Comparison of ENCODE assay signal across 15 cellular contexts in genomic region chr3:177561769-177562360, GRCh38.
"Had no signal": no experiment of that assay in that cellular context is flagged by ENCODE, and none has a peak within 500 bp of the region (broad histone marks: within the 10 kb centered on the region; RNA-seq: fewer than 3 reads in every experiment).

No MANE protein-coding gene starts in this region.

- H3K4me3 ChIP-seq: esophagus squamous epithelium, lower lobe of right lung, thyroid gland had no signal

- H3K27ac ChIP-seq: esophagus squamous epithelium, lower lobe of right lung, thyroid gland had no signal

- DNase-seq: activated B cell treated with CpG ODN at 0.5 μM for 24 hours; activated CD4-positive, alpha-beta memory T cell treated with anti-CD3 and anti-CD28 coated beads for 36 hours; activated CD4-positive, alpha-beta T cell treated with anti-CD3 and anti-CD28 coated beads for 4 hours; activated T-cell treated with anti-CD3 and anti-CD28 coated beads for 4 hours; dermis blood vessel endothelial cell; effector memory CD8-positive, alpha-beta T cell; esophagus squamous epithelium; hippocampal formation; left cardiac atrium; lower lobe of right lung; nucleus accumbens; posterior cingulate gyrus; stimulated activated naive CD4-positive, alpha-beta T cell; thyroid gland had no signal

- H3K36me3 ChIP-seq: esophagus squamous epithelium, lower lobe of right lung, thyroid gland had no signal

- H3K4me1 ChIP-seq: lower lobe of right lung had no signal

- H3K27me3 ChIP-seq: esophagus squamous epithelium, thyroid gland had no signal

- ATAC-seq: effector memory CD8-positive, alpha-beta T cell; left cardiac atrium; lower lobe of right lung; natural killer cell treated with Interleukin-12 subunit alpha and Interleukin-12 subunit beta and Interleukin-15 and Interleukin-18, amount 100 ng/mL, for 72 hours had no signal
